25 cellular contexts compared by ENCODE assay signal in genomic region chr15:85860394-85861161, GRCh38.
DNase-seq lines count a peak whose midpoint lies in the region; ATAC-seq, FAIRE-seq and TF ChIP-seq lines count a peak whose summit lies in the region.
"Had no signal": no experiment of that assay in that cellular context is flagged by ENCODE, and none has a peak within 500 bp of the region (broad histone marks: within the 10 kb centered on the region; RNA-seq: fewer than 3 reads in every experiment).

No MANE protein-coding gene starts in this region.

- no peak for TF ChIP-seq EP300 in H1 (IDR thresholded peaks at IDR 0.05; ENCODE audit: borderline replicate concordance in 1 of 2, low read depth in 2 of 2, low read length in 2 of 2)
- TF ChIP-seq EP300 in HepG2 (IDR thresholded peaks at IDR 0.05; ENCODE audit: low read depth in 2 of 2, low read length in 2 of 2): no peak
- no peak for TF ChIP-seq EP300 in HepG2 (CRISPR knock-in tag; IDR thresholded peaks at IDR 0.05; ENCODE audit: borderline replicate concordance)

- no peak for TF ChIP-seq POLR2A in H1 (IDR thresholded peaks at IDR 0.05; ENCODE audit: control extremely low read depth in 1 of 2, low read depth in 2 of 2, low read length in 2 of 2)
- TF ChIP-seq POLR2A in HepG2 (IDR thresholded peaks at IDR 0.05; ENCODE audit: insufficient read depth in 1 of 2, low read depth in 2 of 2, low read length in 2 of 2): no peak
- TF ChIP-seq POLR2A in esophagus squamous epithelium (IDR thresholded peaks at IDR 0.05): no peak

- H3K4me3 ChIP-seq in H1 (ENCODE audit: extremely low read depth in 1 of 4, insufficient read depth in 2 of 4, low read depth in 3 of 4, low read length in 4 of 4) (no peak overlapping the region), HepG2 (replicated peaks in 1 of 3; ENCODE audit: insufficient read depth in 1 of 3, low read depth in 2 of 3, low read length in 3 of 3) (no peak overlapping the region), neural progenitor cell (no peak overlapping the region), esophagus squamous epithelium (no peak overlapping the region)
- H3K4me3 ChIP-seq: A549; BLaER1 treated with 17β-estradiol and CSF1 and Interleukin-3, amounts not matched to agents 10 nM and 100 nM; GM12878; GM23248; HAP-1 had no signal

- in situ Hi-C loops in HepG2 (cut with HindIII; ENCODE audit: extremely low pct_ligation_motif_present, low pct_unique_long_range_greater_than_20kb): loop anchor here (10.0 to 25.0 kb wide), 4 partner anchors 314 to 1052 kb away; no protein-coding TSS in a partner anchor

- no peaks in the 10 kb centered on the region for H3K36me3 Mint-ChIP-seq in neural progenitor cell
- H3K36me3 Mint-ChIP-seq: CD14-positive monocyte; CD8-positive, alpha-beta memory T cell had no signal

- H3K4me2 ChIP-seq in H1 (ENCODE audit: insufficient read depth in 1 of 2, low read depth in 2 of 2, low read length in 2 of 2) (peak overlapping the region in 1 of 2 experiments; percentile 23; a peak in 1 of 4 replicates), HepG2 (ENCODE audit: low read depth, low read length) (no peak overlapping the region), neural progenitor cell (no peak overlapping the region)
- H3K4me2 ChIP-seq: A549 had no signal

- H3K27ac ChIP-seq in H1 (ENCODE audit: low read depth, low read length): no peak overlapping the region
- H3K27ac ChIP-seq in HepG2 (ENCODE audit: extremely low read length, insufficient read depth, low read length): no peak overlapping the region
- no peak overlapping the region for H3K27ac ChIP-seq in neural progenitor cell
- H3K27ac ChIP-seq in esophagus squamous epithelium: no peak overlapping the region
- H3K27ac ChIP-seq: A549; BLaER1 treated with 17β-estradiol and CSF1 and Interleukin-3, amounts not matched to agents 10 nM and 100 nM; GM23248 had no signal

- H3K4me1 Mint-ChIP-seq in neural progenitor cell: peaks cover 17% of the 10 kb centered on the region

- no peaks in the 10 kb centered on the region for H3K79me2 ChIP-seq in H1 (ENCODE audit: control insufficient read depth in 1 of 2, insufficient read depth in 2 of 2, low read length in 2 of 2)
- H3K79me2 ChIP-seq in HepG2 (ENCODE audit: insufficient read depth, low read length): no peaks in the 10 kb centered on the region
- no peaks in the 10 kb centered on the region for H3K79me2 ChIP-seq in neural progenitor cell (ENCODE audit: low read depth)

- no peak for TF ChIP-seq RAD21 in H1 (IDR thresholded peaks at IDR 0.05 in 1 of 2, conservative IDR thresholded peaks at IDR 0.05 in 1 of 2; ENCODE audit: low read depth in 2 of 2, low read length in 2 of 2)
- no peak for TF ChIP-seq RAD21 in HepG2 (CRISPR knock-in tag; IDR thresholded peaks at IDR 0.05)

- intact Hi-C loops in HepG2 (cut with micrococcal nuclease; ENCODE audit: unreplicated experiment) (no loop called here), esophagus squamous epithelium (cut with DNase I) (no loop called here)

- H3K27me3 Mint-ChIP-seq in neural progenitor cell (ENCODE audit: insufficient read depth, low read depth): peaks cover 12% of the 10 kb centered on the region

- H2BK12ac ChIP-seq in H1 (ENCODE audit: low read depth, low read length): peak overlapping the region; percentile 0; the same call in 1 of the 2 replicates

- H3K14ac ChIP-seq in H1 (ENCODE audit: insufficient read length): no peak overlapping the region

- H2BK120ac ChIP-seq in H1 (replicated peaks; ENCODE audit: low read depth, low read length): no peak overlapping the region

- no peak for ATAC-seq in HepG2
- ATAC-seq: A549, GM12878 had no signal

- no peak overlapping the region for H3K4ac ChIP-seq in H1 (replicated peaks; ENCODE audit: insufficient read length, low read depth, low read length)

- H3K23me2 ChIP-seq in H1 (ENCODE audit: low read depth, low read length): peaks cover 2% of the 10 kb centered on the region; the same call in 1 of the 2 replicates

- H3K9me3 ChIP-seq in H1 (ENCODE audit: insufficient read depth in 2 of 2, low read depth in 1 of 2, low read length in 1 of 2): no peaks in the 10 kb centered on the region
- no peaks in the 10 kb centered on the region for H3K9me3 ChIP-seq in HepG2 (ENCODE audit: low read length)
- H3K9me3 ChIP-seq in neural progenitor cell (ENCODE audit: low read depth): no peaks in the 10 kb centered on the region
- H3K9me3 ChIP-seq in esophagus squamous epithelium: no peaks in the 10 kb centered on the region
- H3K9me3 ChIP-seq: A549; BE2C; BLaER1 treated with 17β-estradiol and CSF1 and Interleukin-3, amounts not matched to agents 10 nM and 100 nM; HAP-1 had no signal

- H3K4me3 Mint-ChIP-seq in neural progenitor cell: no peak overlapping the region
- H3K4me3 Mint-ChIP-seq: CD14-positive monocyte; CD4-positive, alpha-beta T cell; CD8-positive, alpha-beta memory T cell; HFFc6 had no signal

- H3K18ac ChIP-seq in H1 (ENCODE audit: extremely low read depth, low read length): no peak overlapping the region

- H2BK20ac ChIP-seq in H1 (ENCODE audit: low read length): 0 out of 2 replicates have a peak overlapping the region, but pooled peaks have one; percentile 6

- H3K9ac ChIP-seq in H1 (replicated peaks in 1 of 4; ENCODE audit: extremely low read depth in 1 of 4, low read depth in 3 of 4, low read length in 3 of 4) (no peak overlapping the region; a peak in 1 of 7 replicates), HepG2 (ENCODE audit: insufficient read depth, low read depth, low read length) (no peak overlapping the region), neural progenitor cell (no peak overlapping the region)
- H3K9ac ChIP-seq: BLaER1 treated with 17β-estradiol and CSF1 and Interleukin-3, amounts not matched to agents 10 nM and 100 nM; GM23248 had no signal

- no peak overlapping the region for H3K56ac ChIP-seq in H1 (replicated peaks; ENCODE audit: insufficient read length, low read depth, low read length)

- DNase-seq in H1 (ENCODE audit: low read depth in 1 of 2, low spot score in 2 of 2) (no peak), HepG2 (ENCODE audit: low spot score) (no peak), neural progenitor cell (ENCODE audit: low spot score) (no peak), UCSD-AML1 (lab: John Stamatoyannopoulos, UW; ENCODE audit: unreplicated experiment) (no peak), esophagus squamous epithelium (lab: John Stamatoyannopoulos, UW) (no peak), NCI-H2196 (lab: John Stamatoyannopoulos, UW; ENCODE audit: unreplicated experiment) (no peak)
- DNase-seq: 8988T; ACHN; AML-193; BE2C; CD4-positive, alpha-beta T cell; CD8-positive, alpha-beta memory T cell; DMS 273 treated with DMSO at 0.1 percent for 48 hours; DMS79; EL; GDM1; GM23248; HFFc6 had no signal

- H3K9me3 Mint-ChIP-seq in neural progenitor cell: no peaks in the 10 kb centered on the region
- H3K9me3 Mint-ChIP-seq: CD4-positive, alpha-beta T cell; CD8-positive, alpha-beta memory T cell; HFFc6 had no signal

- TF ChIP-seq CTCF in H1 (IDR thresholded peaks at IDR 0.05; ENCODE audit: control extremely low read depth in 1 of 3, insufficient read depth in 1 of 3, low read depth in 1 of 3, low read length in 3 of 3) (no peak), HepG2 (CRISPR knock-in tag; IDR thresholded peaks at IDR 0.05) (no peak), neural progenitor cell (IDR thresholded peaks at IDR 0.05) (no peak), esophagus squamous epithelium (IDR thresholded peaks at IDR 0.05) (no peak)

- FAIRE-seq in H1 (lab: Jason Lieb, UNC): no peak
- FAIRE-seq in HepG2 (lab: Jason Lieb, UNC): no peak
- FAIRE-seq: A549, D721Med, GM12878, GM19239 had no signal

- CTCF ChIA-PET in H1 (lab: Charles Lee; ENCODE audit: partially characterized antibody) (interaction anchor here (0.6 to 4.8 kb wide), 7 partner anchors 11 to 896 kb away, joined by 3 to 25 read pairs (median 3); no protein-coding TSS in a partner anchor), HepG2 (lab: Yijun Ruan, JAX; ENCODE audit: low intra/inter-chr PET ratio, low total read pairs) (no interaction called here)

- H3K79me1 ChIP-seq in H1 (ENCODE audit: low read depth, low read length): no peaks in the 10 kb centered on the region

- H2AFZ ChIP-seq in H1 (ENCODE audit: low read length) (no peak overlapping the region), HepG2 (ENCODE audit: low read length) (no peak overlapping the region), neural progenitor cell (replicated peaks) (no peak overlapping the region)
- H2AFZ ChIP-seq: GM23248 had no signal

- H2AK5ac ChIP-seq in H1 (ENCODE audit: low read depth, low read length): no peak overlapping the region

- H3K23ac ChIP-seq in H1 (ENCODE audit: insufficient read length): no peak overlapping the region

- H3F3A ChIP-seq in neural progenitor cell (ENCODE audit: low read depth): no peaks in the 10 kb centered on the region

- peaks cover 0 to 9% (median 1%) of the 10 kb centered on the region in 4 experiments; a peak in 4 of 7 replicates for H3K4me1 ChIP-seq in H1 (replicated peaks in 1 of 4; ENCODE audit: control insufficient read depth in 3 of 4, insufficient read depth in 4 of 4, low read length in 3 of 4)
- H3K4me1 ChIP-seq in HepG2 (ENCODE audit: insufficient read depth, low read length): no peaks in the 10 kb centered on the region
- H3K4me1 ChIP-seq in neural progenitor cell: peaks cover 12% of the 10 kb centered on the region
- H3K4me1 ChIP-seq in esophagus squamous epithelium: peaks cover 0 to 7% (median 0%) of the 10 kb centered on the region in 3 donors
- H3K4me1 ChIP-seq: A549, BE2C, HAP-1 had no signal

- 68% methylated on average over 17 of the region's 17 CpGs; no CpG with 5 or more reads in 1 of the 2 experiments for WGBS in H1 (ENCODE audit: extremely low coverage in 1 of 2, insufficient coverage in 1 of 2, insufficient read length in 1 of 2, insufficient replicate concordance in 2 of 2, low coverage in 1 of 2, low lambda C conversion rate in 2 of 2, missing lambda C conversion rate in 1 of 2), 2 experiments
- WGBS in HepG2 (ENCODE audit: low lambda C conversion rate): 27% methylated on average over 8 of the region's 17 CpGs
- WGBS in esophagus squamous epithelium, 2 donors: 78 to 86% methylated on average over 12 to 13 of the region's 17 CpGs

- no peaks in the 10 kb centered on the region for H4K20me1 ChIP-seq in H1 (replicated peaks in 1 of 2; ENCODE audit: control insufficient read depth in 1 of 2, insufficient read depth in 2 of 2, low read length in 2 of 2)
- H4K20me1 ChIP-seq in HepG2 (ENCODE audit: insufficient read depth, low read length): no peaks in the 10 kb centered on the region
- H4K20me1 ChIP-seq in neural progenitor cell (ENCODE audit: low read depth): no peaks in the 10 kb centered on the region
- H4K20me1 ChIP-seq: BLaER1 treated with 17β-estradiol and CSF1 and Interleukin-3, amounts not matched to agents 10 nM and 100 nM had no signal

- H3K27ac Mint-ChIP-seq in neural progenitor cell: peak overlapping the region; percentile 33
- H3K27ac Mint-ChIP-seq: CD14-positive monocyte; CD4-positive, alpha-beta T cell; CD8-positive, alpha-beta memory T cell; HFFc6 had no signal

- no TSS peak for BruUV-seq in HepG2 (replicated peaks; lab: Mats Ljungman, UMichigan)

- H2BK15ac ChIP-seq in H1 (ENCODE audit: low read length): no peak overlapping the region

- H3K27me3 ChIP-seq in H1 (replicated peaks in 1 of 4; ENCODE audit: control insufficient read depth in 3 of 4, extremely low read depth in 1 of 4, insufficient read depth in 3 of 4, low read length in 3 of 4) (no peaks in the 10 kb centered on the region), HepG2 (ENCODE audit: control insufficient read depth in 1 of 2, insufficient read depth in 2 of 2, low read length in 2 of 2) (peaks cover 0 to 1% of the 10 kb centered on the region in 2 experiments; a peak in 1 of 5 replicates), neural progenitor cell (peaks cover 7% of the 10 kb centered on the region), esophagus squamous epithelium (peaks cover 0 to 33% (median 0%) of the 10 kb centered on the region in 4 donors)
- H3K27me3 ChIP-seq: BLaER1 treated with 17β-estradiol and CSF1 and Interleukin-3, amounts not matched to agents 10 nM and 100 nM had no signal

- no peak overlapping the region for H4K5ac ChIP-seq in H1 (ENCODE audit: insufficient read length, low read depth, low read length)

- H4K8ac ChIP-seq in H1 (ENCODE audit: extremely low read depth, insufficient read depth, low read length): no peak overlapping the region

- no peak overlapping the region for H4K91ac ChIP-seq in H1 (replicated peaks; ENCODE audit: insufficient read length, low read length)

- POLR2A ChIA-PET in H1 (lab: Charles Lee; ENCODE audit: partially characterized antibody) (no interaction called here), HepG2 (lab: Yijun Ruan, JAX) (no interaction called here)

- H3K36me3 ChIP-seq in H1 (ENCODE audit: control insufficient read depth in 2 of 4, insufficient read depth in 4 of 4, low read length in 3 of 4): no peaks in the 10 kb centered on the region
- H3K36me3 ChIP-seq in HepG2 (replicated peaks in 1 of 2; ENCODE audit: control insufficient read depth in 1 of 2, insufficient read depth in 2 of 2, low read length in 2 of 2): no peaks in the 10 kb centered on the region
- H3K36me3 ChIP-seq in neural progenitor cell: no peaks in the 10 kb centered on the region
- H3K36me3 ChIP-seq in esophagus squamous epithelium: no peaks in the 10 kb centered on the region
- H3K36me3 ChIP-seq: BE2C; BLaER1 treated with 17β-estradiol and CSF1 and Interleukin-3, amounts not matched to agents 10 nM and 100 nM; HAP-1 had no signal

- no peak overlapping the region for H2BK5ac ChIP-seq in H1 (ENCODE audit: low read depth, low read length)
